8 cellular contexts compared by ENCODE assay signal in the genomic region with DNA sequence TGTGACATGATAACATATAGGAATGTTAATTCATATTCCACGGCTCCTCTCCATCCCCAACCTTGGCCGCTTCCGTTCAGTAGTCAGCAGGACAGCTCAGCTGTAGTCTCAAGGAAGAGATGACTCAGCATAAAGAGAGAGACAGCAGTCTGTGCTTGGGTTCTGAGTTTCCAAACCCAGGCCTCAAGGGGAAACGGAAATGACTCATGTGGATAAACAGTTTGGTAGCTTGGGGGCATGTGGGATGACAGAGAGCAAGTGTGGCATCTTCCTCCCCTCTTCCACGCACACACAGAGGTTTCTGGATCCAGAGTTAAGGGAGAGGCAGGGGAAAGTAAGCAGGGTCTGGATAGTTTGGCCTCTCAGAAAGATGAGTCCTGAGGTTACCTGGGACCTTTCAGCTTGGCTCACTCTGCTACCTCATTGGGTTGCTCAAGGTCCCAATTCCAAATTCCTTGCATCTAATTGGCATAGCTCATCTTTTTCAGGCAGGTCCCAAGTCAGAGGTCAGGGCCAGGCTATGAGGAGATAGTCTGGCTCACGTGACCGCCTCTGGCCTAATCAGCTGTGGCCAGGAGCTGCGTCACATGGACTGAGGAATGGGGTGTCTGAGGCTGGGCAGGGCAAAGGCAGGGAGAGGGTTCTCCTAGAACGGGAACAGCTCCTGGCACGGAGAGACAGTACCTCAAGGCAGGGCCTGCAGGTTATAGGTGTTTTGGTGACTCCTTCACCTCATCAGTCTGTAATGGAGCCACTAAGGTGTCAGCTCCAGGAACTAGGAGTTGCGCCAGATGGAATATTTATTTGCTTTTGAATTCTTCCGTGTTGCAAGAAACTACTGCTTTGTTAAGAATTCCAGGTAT. TPM values are rescaled to one million over a fixed set of nuclear protein-coding genes. Genes with fewer than 3 reads are reported as not detected.
DNase-seq lines count a peak whose midpoint lies in the region; ATAC-seq, FAIRE-seq and TF ChIP-seq lines count a peak whose summit lies in the region.

No MANE protein-coding gene starts in this region.

- no peaks in the 10 kb centered on the region for H3K36me3 ChIP-seq in bronchial epithelial cell (ENCODE audit: control insufficient read depth, insufficient read depth, low read length)
- no peaks in the 10 kb centered on the region for H3K36me3 ChIP-seq in mesodermal cell (ENCODE audit: control insufficient read depth, insufficient read depth, low read length)
- no peaks in the 10 kb centered on the region for H3K36me3 ChIP-seq in aorta (ENCODE audit: control insufficient read depth in 1 of 2, insufficient read depth in 2 of 2, low read length in 1 of 2)

- intact Hi-C loops in Right ventricle myocardium superior (cut with DNase I): no loop called here
- intact Hi-C loops in cardiac septum (cut with DNase I): no loop called here
- intact Hi-C loops in aorta (cut with DNase I): no loop called here

- peaks cover 51% of the 10 kb centered on the region for H3K4me1 ChIP-seq in mesodermal cell (ENCODE audit: control insufficient read depth, insufficient read depth, low read length, poor library complexity, severe bottlenecking)
- H3K4me1 ChIP-seq in aorta (ENCODE audit: control insufficient read depth in 1 of 2, insufficient read depth in 2 of 2, low read length in 2 of 2): no peaks in the 10 kb centered on the region

- H3K4me3 ChIP-seq in bronchial epithelial cell (ENCODE audit: low read depth, low read length) (no peak overlapping the region), mesodermal cell (ENCODE audit: extremely low read depth, insufficient read depth, low read length, poor library complexity, severe bottlenecking) (no peak overlapping the region), aorta (ENCODE audit: low read length in 2 of 2) (no peak overlapping the region)

- TF ChIP-seq CTCF in bronchial epithelial cell (IDR thresholded peaks at IDR 0.05; ENCODE audit: insufficient read depth, low read length, severe bottlenecking): no peak

- DNase-seq in Right ventricle myocardium superior: no peak
- DNase-seq in cardiac septum (ENCODE audit: low spot score): no peak
- DNase-seq in HS-27A (ENCODE audit: low read depth): peak; percentile 90
- peak; percentile 97 to 99 for DNase-seq in SW 1271 (lab: John Stamatoyannopoulos, UW)
- peak; percentile 98 for DNase-seq in bronchial epithelial cell (ENCODE audit: low read depth)
- peak in 1 of 2 donors; percentile 58 for DNase-seq in aorta

- H3K27ac ChIP-seq in mesodermal cell (ENCODE audit: low read depth, low read length, severe bottlenecking) (peak overlapping the region; percentile 95), aorta (ENCODE audit: low read depth in 1 of 2, low read length in 2 of 2) (no peak overlapping the region)

- H3K27me3 ChIP-seq in bronchial epithelial cell (ENCODE audit: control insufficient read depth, insufficient read depth, low read length): no peaks in the 10 kb centered on the region
- no peaks in the 10 kb centered on the region for H3K27me3 ChIP-seq in aorta (ENCODE audit: control insufficient read depth in 1 of 2, insufficient read depth in 2 of 2, low read length in 1 of 2)

- ATAC-seq in Right ventricle myocardium superior (ENCODE audit: poor library complexity) (peak; percentile 59), aorta (ENCODE audit: low FRiP score) (peak; percentile 43), HG03159 (IDR thresholded peaks at IDR 0.05; ENCODE audit: unreplicated experiment) (no peak)

- peak; percentile 91 for FAIRE-seq in bronchial epithelial cell (lab: Jason Lieb, UNC)

- WGBS in mesodermal cell (ENCODE audit: insufficient coverage in 2 of 2), 2 experiments: 82 to 85% methylated on average over 6 to 7 of the region's 12 CpGs
- 72 to 74% methylated on average over 12 of the region's 12 CpGs for WGBS in aorta, 2 donors

- peaks cover 4% of the 10 kb centered on the region for H3K9me3 ChIP-seq in mesodermal cell (ENCODE audit: control insufficient read depth, low read length)
- peaks cover 2% of the 10 kb centered on the region for H3K9me3 ChIP-seq in aorta (ENCODE audit: control insufficient read depth, low read length)

RNA-seq across cellular contexts. Expression of gene MLN, which starts 36.5 kb away (rescaled TPM):
- total RNA-seq in Right ventricle myocardium superior (not detected), cardiac septum (not detected), bronchial epithelial cell (not detected in 2 replicates), aorta (not detected)
- not detected for polyA plus RNA-seq in mesodermal cell (2013, experiment 1 of 2)
- not detected for polyA plus RNA-seq in mesodermal cell (2013, experiment 2 of 2)
- 1 to 10 TPM in 1 of 2 donors, not detected in 1; 2.6 TPM for polyA plus RNA-seq in aorta

RNA-seq across cellular contexts. Expression of gene LEMD2, which starts 51.4 kb away (rescaled TPM):
- 19.1 TPM for total RNA-seq in Right ventricle myocardium superior
- total RNA-seq in cardiac septum: 29.6 TPM
- total RNA-seq in bronchial epithelial cell: 62.6 and 66.9 TPM in 2 replicates
- 66.6 TPM for polyA plus RNA-seq in mesodermal cell (2013, experiment 1 of 2)
- 61.4 TPM for polyA plus RNA-seq in mesodermal cell (2013, experiment 2 of 2)
- total RNA-seq in aorta: 10 to 100 TPM; 46.6 to 59.8 TPM
- polyA plus RNA-seq in aorta: 10 to 100 TPM; 19.4 to 85.6 TPM

Comparison
In these comparisons a context has a peak if more than half of its experiments do, and no peak if none do; other contexts are left out.
1. DNase-seq: peak in HS-27A (single experiment), SW 1271 (2 of 2) and bronchial epithelial cell (single experiment); none in Right ventricle myocardium superior (single experiment) and cardiac septum (single experiment).